ENCODE assay signal across 26 cellular contexts in genomic region chr3:8974458-8974857, GRCh38.
"Had no signal": no experiment of that assay in that cellular context is flagged by ENCODE, and none has a peak within 500 bp of the region (broad histone marks: within the 10 kb centered on the region; RNA-seq: fewer than 3 reads in every experiment).

No MANE protein-coding gene starts in this region.

- H3K4me3 ChIP-seq: pancreas, prostate gland, right lobe of liver, sigmoid colon, stomach, thoracic aorta, thyroid gland, tibial nerve, upper lobe of right lung, uterus had no signal

- H3K4me3 Mint-ChIP-seq: naive thymus-derived CD4-positive, alpha-beta T cell; natural killer cell; nephron; neural crest cell; stimulated activated effector memory CD8-positive, alpha-beta T cell treated with anti-CD3 and anti-CD28 coated beads, Interleukin-12 subunit alpha, Interleukin-12 subunit beta, amount 100 ng/mL, for 72 hours; stimulated activated naive B cell treated with anti-CD40 and anti-IgM and Interleukin-4, amounts not matched to agents 10 μg/mL and 1 μg/mL and 100 μg/mL, for 72 hours; stimulated activated naive CD8-positive, alpha-beta T cell treated with anti-CD3 and anti-CD28 coated beads, Interleukin-15, Interleukin-2, amounts not matched to agents 100 ng/mL and 50 ng/mL, for 24 hours had no signal

- H3K9me3 Mint-ChIP-seq: nephron; stimulated activated effector memory CD8-positive, alpha-beta T cell treated with anti-CD3 and anti-CD28 coated beads, Interleukin-12 subunit alpha, Interleukin-12 subunit beta, amount 100 ng/mL, for 72 hours; stimulated activated naive CD8-positive, alpha-beta T cell treated with anti-CD3 and anti-CD28 coated beads, Interleukin-15, Interleukin-2, amounts not matched to agents 100 ng/mL and 50 ng/mL, for 24 hours had no signal

- H3K27ac ChIP-seq: neutrophil, pancreas, prostate gland, right lobe of liver, sigmoid colon, stomach, thoracic aorta, thyroid gland, tibial nerve, upper lobe of right lung, uterus had no signal

- H3K9me3 ChIP-seq: pancreas, prostate gland, right lobe of liver, thyroid gland, upper lobe of right lung, uterus had no signal

- H3K4me1 ChIP-seq: pancreas, prostate gland, right lobe of liver, thyroid gland, uterus had no signal

- H3K36me3 ChIP-seq: neutrophil, pancreas, prostate gland, right lobe of liver, sigmoid colon, stomach, thoracic aorta, thyroid gland, tibial nerve, upper lobe of right lung, uterus had no signal

- H3K27me3 ChIP-seq: pancreas, right lobe of liver, thyroid gland, upper lobe of right lung, uterus had no signal

- H3K36me3 Mint-ChIP-seq: natural killer cell; stimulated activated effector memory CD8-positive, alpha-beta T cell treated with anti-CD3 and anti-CD28 coated beads, Interleukin-12 subunit alpha, Interleukin-12 subunit beta, amount 100 ng/mL, for 72 hours; stimulated activated naive B cell treated with anti-CD40 and anti-IgM and Interleukin-4, amounts not matched to agents 10 μg/mL and 1 μg/mL and 100 μg/mL, for 72 hours had no signal

- DNase-seq: naive thymus-derived CD4-positive, alpha-beta T cell; natural killer cell; nucleus accumbens; pancreas; right cardiac atrium; right lobe of liver; sigmoid colon; small intestine; stimulated activated CD4-positive, alpha-beta T cell treated with anti-CD3 and anti-CD28 coated beads, Interleukin-15, amount 100 ng/mL, for 24 hours; stimulated activated CD4-positive, alpha-beta T cell treated with anti-CD3 and anti-CD28 coated beads, Interleukin-2, amount 100 ng/mL, for 48 hours; stimulated activated CD4-positive, alpha-beta T cell treated with anti-CD3 and anti-CD28 coated beads, Interleukin-4, amount 100 ng/mL, for 24 hours; stimulated activated naive B cell treated with anti-CD40 and anti-IgM and Interleukin-4, amounts not matched to agents 10 μg/mL and 1 μg/mL and 100 μg/mL, for 72 hours; stimulated activated naive CD4-positive, alpha-beta T cell treated with Interleukin-2 at 50 U/mL for 16 hours; stomach; thyroid gland; trophoblast cell; upper lobe of right lung; uterus had no signal

- ATAC-seq: naive thymus-derived CD4-positive, alpha-beta T cell; natural killer cell; pancreas; right cardiac atrium; right lobe of liver; stimulated activated effector memory CD8-positive, alpha-beta T cell treated with anti-CD3 and anti-CD28 coated beads, Interleukin-12 subunit alpha, Interleukin-12 subunit beta, amount 100 ng/mL, for 72 hours; stimulated activated naive B cell treated with anti-CD40 and anti-IgM and Interleukin-4, amounts not matched to agents 10 μg/mL and 1 μg/mL and 100 μg/mL, for 72 hours; upper lobe of right lung had no signal

- H3K27ac Mint-ChIP-seq: naive thymus-derived CD4-positive, alpha-beta T cell; natural killer cell; nephron; stimulated activated effector memory CD8-positive, alpha-beta T cell treated with anti-CD3 and anti-CD28 coated beads, Interleukin-12 subunit alpha, Interleukin-12 subunit beta, amount 100 ng/mL, for 72 hours; stimulated activated naive B cell treated with anti-CD40 and anti-IgM and Interleukin-4, amounts not matched to agents 10 μg/mL and 1 μg/mL and 100 μg/mL, for 72 hours; stimulated activated naive CD8-positive, alpha-beta T cell treated with anti-CD3 and anti-CD28 coated beads, Interleukin-15, Interleukin-2, amounts not matched to agents 100 ng/mL and 50 ng/mL, for 24 hours had no signal

- H3K4me1 Mint-ChIP-seq: nephron had no signal
